In the genomic region with DNA sequence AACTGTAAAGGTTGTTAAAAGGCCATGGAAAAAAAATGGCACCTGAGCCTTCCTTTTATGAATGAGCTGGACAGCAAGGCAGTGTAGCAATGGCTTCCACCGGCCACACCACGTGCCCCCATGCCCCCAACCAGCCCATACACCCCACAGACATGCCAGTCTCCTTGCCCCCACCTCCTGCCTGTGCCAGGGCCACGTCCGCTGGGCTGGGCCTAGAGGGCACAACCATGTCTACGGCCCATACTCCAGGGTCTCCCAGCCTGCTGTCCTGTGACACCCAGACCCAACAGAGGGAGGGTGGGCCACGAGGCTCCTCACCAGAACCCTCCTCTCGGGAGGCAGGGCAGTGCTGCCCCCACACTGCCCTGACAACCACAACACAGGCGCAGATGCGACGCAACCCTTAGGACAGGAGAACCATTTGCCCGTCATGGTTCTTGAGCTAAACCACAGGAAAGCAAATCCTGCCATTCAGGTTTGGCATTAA, we compare ENCODE assay signal across 2 cellular contexts.
TF ChIP-seq lines count a peak whose summit lies in the region.

No MANE protein-coding gene starts in this region.

TF ChIP-seq in GM23338, 12 proteins besides CTCF, POLR2A, EP300 and RAD21 (continued from another document):
- TF ChIP-seq EZH2 (IDR thresholded peaks at IDR 0.05; ENCODE audit: low read depth, unreplicated experiment), result no peak

TF ChIP-seq in GM12891, 5 proteins besides CTCF, POLR2A, EP300 and RAD21 (continued from another document):
- TF ChIP-seq PAX5 (IDR thresholded peaks at IDR 0.05; ENCODE audit: insufficient read depth, low read length, severe bottlenecking) (no peak), POU2F2 (IDR thresholded peaks at IDR 0.05; ENCODE audit: low read depth, low read length) (no peak)
